22 cellular contexts compared by ENCODE assay signal in the genomic region with DNA sequence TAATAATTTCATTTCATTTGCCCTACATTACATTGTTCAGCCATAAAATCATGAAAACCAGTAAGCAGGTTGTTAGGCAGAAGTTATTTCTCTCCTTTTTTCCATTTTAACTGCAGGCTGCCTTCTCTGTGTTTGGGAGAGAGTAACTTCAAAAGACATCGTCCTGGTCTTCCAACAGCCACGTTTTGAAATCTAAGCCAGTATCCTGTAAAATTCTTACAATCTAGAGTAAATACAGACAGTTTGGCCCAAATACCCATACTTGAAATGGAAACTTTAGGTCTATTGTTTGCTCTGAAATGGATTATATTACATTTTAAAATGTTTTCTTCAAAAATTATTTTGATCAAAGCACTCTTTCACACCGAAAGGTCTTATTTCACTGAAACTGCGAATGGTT.
A peak's percentile ranks its signal among the peaks of the same experiment; 100 is the strongest.
DNase-seq lines count a peak whose midpoint lies in the region; ATAC-seq and TF ChIP-seq lines count a peak whose summit lies in the region.
"Had no signal": no experiment of that assay in that cellular context is flagged by ENCODE, and none has a peak within 500 bp of the region (broad histone marks: within the 10 kb centered on the region; RNA-seq: fewer than 3 reads in every experiment).

No MANE protein-coding gene starts in this region.

- H3K4me3 ChIP-seq in left ventricle myocardium inferior (no peak overlapping the region), endocrine pancreas (ENCODE audit: control insufficient read depth, insufficient read depth, low read length) (peak overlapping the region; percentile 16), osteoblast (ENCODE audit: insufficient read depth, low read length) (no peak overlapping the region), uterus (no peak overlapping the region)
- H3K4me3 ChIP-seq: HAP-1, ovary, upper lobe of left lung had no signal

- H3K36me3 ChIP-seq in left ventricle myocardium inferior = peaks cover 16% of the 10 kb centered on the region
- H3K36me3 ChIP-seq in endocrine pancreas (ENCODE audit: control insufficient read depth, insufficient read depth, low read length) = no peaks in the 10 kb centered on the region
- H3K36me3 ChIP-seq in osteoblast (ENCODE audit: insufficient read depth, low read length) = no peaks in the 10 kb centered on the region
- no peaks in the 10 kb centered on the region for H3K36me3 ChIP-seq in uterus
- H3K36me3 ChIP-seq: brain microvascular endothelial cell, HAP-1, ovary, upper lobe of left lung had no signal

- H3K27me3 ChIP-seq in left ventricle myocardium inferior (ENCODE audit: low read depth) (no peaks in the 10 kb centered on the region), endocrine pancreas (ENCODE audit: control insufficient read depth, insufficient read depth, low read length) (no peaks in the 10 kb centered on the region), osteoblast (ENCODE audit: insufficient read depth, low read length) (no peaks in the 10 kb centered on the region), uterus (no peaks in the 10 kb centered on the region)
- H3K27me3 ChIP-seq: brain microvascular endothelial cell, ovary, upper lobe of left lung had no signal

- H2AFZ ChIP-seq in osteoblast (ENCODE audit: low read length) = peak overlapping the region; percentile 73

- no peak for TF ChIP-seq CTCF in left ventricle myocardium inferior (IDR thresholded peaks at IDR 0.05; ENCODE audit: borderline replicate concordance)
- TF ChIP-seq CTCF in osteoblast (IDR thresholded peaks at IDR 0.05; ENCODE audit: extremely low read depth, low read depth, low read length) = no peak
- no peak for TF ChIP-seq CTCF in uterus (IDR thresholded peaks at IDR 0.05)

- peak overlapping the region; percentile 67 for H3K4me2 ChIP-seq in osteoblast (ENCODE audit: insufficient read depth, low read length)

- no peaks in the 10 kb centered on the region for H4K20me1 ChIP-seq in osteoblast (ENCODE audit: insufficient read depth, low read length)

- no peak for ATAC-seq in Right ventricle myocardium inferior
- no peak for ATAC-seq in HG02610 (IDR thresholded peaks at IDR 0.05; ENCODE audit: unreplicated experiment)
- ATAC-seq: activated CD4-positive, alpha-beta T cell treated with anti-CD3 and anti-CD28 coated beads for 36 hours; effector memory CD8-positive, alpha-beta T cell had no signal

- peaks cover 62% of the 10 kb centered on the region for H3K4me1 ChIP-seq in left ventricle myocardium inferior
- H3K4me1 ChIP-seq in endocrine pancreas (ENCODE audit: control insufficient read depth, insufficient read depth, low read length) = peaks cover 7% of the 10 kb centered on the region
- H3K4me1 ChIP-seq in osteoblast (ENCODE audit: insufficient read depth, low read length) = peaks cover 28% of the 10 kb centered on the region
- H3K4me1 ChIP-seq in uterus = peaks cover 0 to 4% of the 10 kb centered on the region in 2 donors
- H3K4me1 ChIP-seq: HAP-1 had no signal

- H3K79me2 ChIP-seq in osteoblast (ENCODE audit: insufficient read depth, low read length) = no peaks in the 10 kb centered on the region

- H3K27ac ChIP-seq in left ventricle myocardium inferior (replicated peaks) = peak overlapping the region; percentile 68
- H3K27ac ChIP-seq in osteoblast (ENCODE audit: low read depth, low read length) = peak overlapping the region; percentile 63
- peak overlapping the region; percentile 21 to 55 for H3K27ac ChIP-seq in uterus
- H3K27ac ChIP-seq: brain microvascular endothelial cell, HL-60, RWPE1, upper lobe of left lung had no signal

- TF ChIP-seq POLR2A in uterus (IDR thresholded peaks at IDR 0.05) = no peak

- no peak for DNase-seq in left ventricle myocardium inferior
- no peak for DNase-seq in Right ventricle myocardium inferior (ENCODE audit: missing footprints)
- no peak for DNase-seq in osteoblast (ENCODE audit: insufficient read length, low spot score, missing footprints)
- DNase-seq in uterus = no peak
- no peak for DNase-seq in glomerular visceral epithelial cell (ENCODE audit: extremely low spot score)
- DNase-seq in H4 (ENCODE audit: low spot score) = no peak
- DNase-seq: activated CD4-positive, alpha-beta T cell treated with anti-CD3 and anti-CD28 coated beads for 36 hours; activated T-cell treated with anti-CD3 and anti-CD28 coated beads, Interleukin-2, amount 50 U/mL, for 24 hours; DMS79 treated with DMSO at 0.1 percent for 48 hours; effector memory CD8-positive, alpha-beta T cell; NCI-H1105 treated with DMSO at 0.1 percent for 48 hours; NCI-H2029 treated with DMSO at 0.1 percent for 48 hours; NCI-H226; NCI-H82; upper lobe of left lung had no signal

- intact Hi-C loops in left ventricle myocardium inferior (cut with micrococcal nuclease) (no loop called here), Right ventricle myocardium inferior (cut with DNase I) (no loop called here), uterus (cut with DNase I; ENCODE audit: low total_unique reads) (no loop called here)

- H3K9ac ChIP-seq in endocrine pancreas (ENCODE audit: control insufficient read depth, insufficient read depth, low read length) = no peak overlapping the region

- no peaks in the 10 kb centered on the region for H3K9me3 ChIP-seq in left ventricle myocardium inferior (replicated peaks)
- H3K9me3 ChIP-seq in endocrine pancreas (ENCODE audit: control insufficient read depth, low read length) = no peaks in the 10 kb centered on the region
- no peaks in the 10 kb centered on the region for H3K9me3 ChIP-seq in osteoblast (ENCODE audit: low read depth, low read length)
- no peaks in the 10 kb centered on the region for H3K9me3 ChIP-seq in uterus
- H3K9me3 ChIP-seq: HAP-1, ovary, upper lobe of left lung had no signal
